In the genomic region with DNA sequence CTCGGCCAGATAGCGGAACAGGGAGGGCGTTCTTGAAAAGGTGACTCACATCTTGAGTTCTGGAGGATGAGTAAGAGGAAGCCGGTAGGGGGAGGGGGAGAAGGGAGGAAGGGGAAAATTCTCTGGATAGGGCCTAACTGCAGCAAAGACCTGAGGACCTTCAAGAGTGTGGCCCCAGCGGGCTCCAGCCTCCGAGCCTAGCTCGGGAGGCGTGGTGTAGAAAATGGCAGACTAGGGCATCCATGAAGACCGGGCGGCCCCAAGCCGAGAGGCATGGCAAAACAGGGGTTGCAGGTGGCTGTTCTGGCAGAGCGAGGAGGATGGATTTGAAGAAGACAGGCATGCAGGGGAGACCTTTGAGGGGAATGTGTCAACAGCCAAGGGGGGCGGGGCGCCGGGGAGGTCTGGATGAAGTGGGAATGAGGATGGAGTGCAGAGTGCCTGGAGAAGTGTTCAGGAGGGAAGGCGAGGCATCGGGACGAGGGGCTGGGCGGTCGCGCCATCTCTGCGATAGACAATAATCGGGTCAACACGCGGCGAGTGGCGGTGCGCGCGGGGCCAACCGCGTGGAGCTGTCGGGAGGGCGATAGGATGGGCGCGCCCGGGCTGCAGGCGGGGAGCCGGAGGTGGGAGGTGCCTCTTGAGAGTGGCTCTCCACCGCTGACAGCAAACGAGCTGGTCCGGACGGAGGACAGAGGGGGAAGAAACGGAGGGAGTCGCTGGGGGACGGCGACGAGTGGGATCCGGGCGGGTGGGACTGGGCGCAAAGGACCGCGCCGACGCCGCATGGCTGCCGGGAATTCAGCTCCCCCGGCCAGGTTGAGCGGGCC, we compare ENCODE assay signal across 9 cellular contexts. TPM values are rescaled to one million over a fixed set of nuclear protein-coding genes. Genes with fewer than 3 reads are reported as not detected.
A peak's percentile ranks its signal among the peaks of the same experiment; 100 is the strongest.
DNase-seq lines count a peak whose midpoint lies in the region; ATAC-seq lines count a peak whose summit lies in the region.
"Had no signal": no experiment of that assay in that cellular context is flagged by ENCODE, and none has a peak within 500 bp of the region (broad histone marks: within the 10 kb centered on the region; RNA-seq: fewer than 3 reads in every experiment).

No MANE protein-coding gene starts in this region.

- DNase-seq in GM03348 (ENCODE audit: low spot score) (peak; percentile 85), NCI-H2196 treated with DMSO at 0.1 percent for 48 hours (lab: John Stamatoyannopoulos, UW; ENCODE audit: unreplicated experiment) (peak; percentile 32), mesenchymal stem cell (peak; percentile 93)
- peak; percentile 74 for DNase-seq in activated CD4-positive, alpha-beta memory T cell treated with anti-CD3 and anti-CD28 coated beads, Interleukin-2, amount 10 ng/mL, durations not matched to agents 7 days and 5 days
- peak in 2 of 3 donors; percentile 18 to 21 for DNase-seq in effector memory CD4-positive, alpha-beta T cell
- peak; percentile 35 to 41 for DNase-seq in stimulated activated CD8-positive, alpha-beta memory T cell treated with anti-CD3 and anti-CD28 coated beads, Interleukin-2, amount 100 ng/mL, for 48 hours (ENCODE audit: low read depth in 2 of 2)

- ATAC-seq in GM19023 (IDR thresholded peaks at IDR 0.05; ENCODE audit: unreplicated experiment) = no peak
- ATAC-seq in GM18907 (IDR thresholded peaks at IDR 0.05; ENCODE audit: unreplicated experiment) = no peak

- peak overlapping the region; percentile 47 for H3K4me3 ChIP-seq in effector memory CD4-positive, alpha-beta T cell (ENCODE audit: insufficient read depth, low read depth, low read length, poor library complexity, severe bottlenecking)
- H3K4me3 ChIP-seq in mesenchymal stem cell (ENCODE audit: insufficient read depth in 1 of 2, low read depth in 1 of 2, low read length in 2 of 2) = peak overlapping the region; percentile 59 to 81
- H3K4me3 ChIP-seq: SK-N-MC had no signal

- peaks cover 15% of the 10 kb centered on the region for H3K27me3 ChIP-seq in effector memory CD4-positive, alpha-beta T cell (replicated peaks; ENCODE audit: control insufficient read depth, insufficient read depth, low read length, poor library complexity, severe bottlenecking)
- no peaks in the 10 kb centered on the region for H3K27me3 ChIP-seq in mesenchymal stem cell (ENCODE audit: control insufficient read depth in 1 of 2, insufficient read depth in 1 of 2, low read length in 2 of 2)

- peak overlapping the region; percentile 33 for H2BK5ac ChIP-seq in mesenchymal stem cell (ENCODE audit: low read depth, low read length, poor library complexity, severe bottlenecking)

- H3K4ac ChIP-seq in mesenchymal stem cell (ENCODE audit: low read depth in 1 of 2, low read length in 2 of 2) = peak overlapping the region; percentile 49 to 96

- H3K23ac ChIP-seq in mesenchymal stem cell (ENCODE audit: low read length in 2 of 2) = peak overlapping the region in 1 of 2 experiments; percentile 34

- WGBS in mesenchymal stem cell = under 1% methylated on average over 43 of the region's 59 CpGs

- peaks cover 35% of the 10 kb centered on the region for H3K4me1 Mint-ChIP-seq in activated CD4-positive, alpha-beta memory T cell treated with anti-CD3 and anti-CD28 coated beads, Interleukin-2, amount 10 ng/mL, durations not matched to agents 7 days and 5 days

- peak overlapping the region; percentile 91 to 95 for H3K18ac ChIP-seq in mesenchymal stem cell (ENCODE audit: low read depth in 1 of 2, low read length in 2 of 2)

- H3K9me3 Mint-ChIP-seq in activated CD4-positive, alpha-beta memory T cell treated with anti-CD3 and anti-CD28 coated beads, Interleukin-2, amount 10 ng/mL, durations not matched to agents 7 days and 5 days = no peaks in the 10 kb centered on the region

- H2BK15ac ChIP-seq in mesenchymal stem cell (ENCODE audit: low read depth, poor library complexity, severe bottlenecking) = peak overlapping the region; percentile 97

- peak overlapping the region; percentile 88 for H2BK120ac ChIP-seq in mesenchymal stem cell (ENCODE audit: low read depth, low read length)

- H3K36me3 Mint-ChIP-seq in activated CD4-positive, alpha-beta memory T cell treated with anti-CD3 and anti-CD28 coated beads, Interleukin-2, amount 10 ng/mL, durations not matched to agents 7 days and 5 days (ENCODE audit: low read depth) = no peaks in the 10 kb centered on the region

- H3K4me2 ChIP-seq in mesenchymal stem cell (ENCODE audit: low read length, poor library complexity, severe bottlenecking) = peak overlapping the region; percentile 84

- peak overlapping the region; percentile 51 to 90 for H2BK12ac ChIP-seq in mesenchymal stem cell (ENCODE audit: low read length in 2 of 2)

- peaks cover 22% of the 10 kb centered on the region for H3K4me1 ChIP-seq in effector memory CD4-positive, alpha-beta T cell (ENCODE audit: control insufficient read depth, insufficient read depth, low read length, poor library complexity, severe bottlenecking)
- peaks cover 20% of the 10 kb centered on the region for H3K4me1 ChIP-seq in mesenchymal stem cell (ENCODE audit: control insufficient read depth, insufficient read depth, low read depth, low read length)

- no peaks in the 10 kb centered on the region for H3K36me3 ChIP-seq in effector memory CD4-positive, alpha-beta T cell (ENCODE audit: control insufficient read depth, insufficient read depth, low read length)
- no peaks in the 10 kb centered on the region for H3K36me3 ChIP-seq in mesenchymal stem cell (ENCODE audit: control insufficient read depth in 1 of 2, insufficient read depth in 2 of 2, low read depth in 1 of 2, low read length in 2 of 2)

- H4K91ac ChIP-seq in mesenchymal stem cell (ENCODE audit: low read length) = peak overlapping the region; percentile 96

- H3K4me3 Mint-ChIP-seq in activated CD4-positive, alpha-beta memory T cell treated with anti-CD3 and anti-CD28 coated beads, Interleukin-2, amount 10 ng/mL, durations not matched to agents 7 days and 5 days = peak overlapping the region; percentile 86

- H2AFZ ChIP-seq in mesenchymal stem cell (ENCODE audit: low read depth, low read length) = peak overlapping the region; percentile 90

- H3K27ac Mint-ChIP-seq in activated CD4-positive, alpha-beta memory T cell treated with anti-CD3 and anti-CD28 coated beads, Interleukin-2, amount 10 ng/mL, durations not matched to agents 7 days and 5 days = peak overlapping the region; percentile 90

- peak overlapping the region; percentile 90 for H4K8ac ChIP-seq in mesenchymal stem cell (ENCODE audit: low read length)

- POLR2A ChIA-PET in activated CD4-positive, alpha-beta memory T cell treated with anti-CD3 and anti-CD28 coated beads, Interleukin-2, amount 10 ng/mL, durations not matched to agents 7 days and 5 days (lab: Charles Lee) = interaction anchor here (1.0 to 3.3 kb wide), 13 partner anchors 8 to 403 kb away, joined by 3 to 13 read pairs (median 5); a partner anchor contains a TSS

- no peaks in the 10 kb centered on the region for H3K79me1 ChIP-seq in mesenchymal stem cell (replicated peaks; ENCODE audit: low read length, poor library complexity, severe bottlenecking)

- peak overlapping the region; percentile 89 for H3K9ac ChIP-seq in mesenchymal stem cell (ENCODE audit: low read length)

- no peaks in the 10 kb centered on the region for H3K9me3 ChIP-seq in effector memory CD4-positive, alpha-beta T cell (ENCODE audit: control insufficient read depth, low read length)
- no peaks in the 10 kb centered on the region for H3K9me3 ChIP-seq in mesenchymal stem cell (ENCODE audit: control insufficient read depth, low read length)

- H3K27me3 Mint-ChIP-seq in activated CD4-positive, alpha-beta memory T cell treated with anti-CD3 and anti-CD28 coated beads, Interleukin-2, amount 10 ng/mL, durations not matched to agents 7 days and 5 days = peaks cover 17% of the 10 kb centered on the region

- peak overlapping the region in 1 of 2 experiments; percentile 89 for H3K14ac ChIP-seq in mesenchymal stem cell (ENCODE audit: low read length in 2 of 2)

- H3K27ac ChIP-seq in effector memory CD4-positive, alpha-beta T cell (ENCODE audit: insufficient read depth, low read length, poor library complexity, severe bottlenecking) = no peak overlapping the region
- H3K27ac ChIP-seq in mesenchymal stem cell (ENCODE audit: low read length, poor library complexity, severe bottlenecking) = peak overlapping the region; percentile 68
- H3K27ac ChIP-seq: SK-N-MC had no signal

- CTCF ChIA-PET in activated CD4-positive, alpha-beta memory T cell treated with anti-CD3 and anti-CD28 coated beads, Interleukin-2, amount 10 ng/mL, durations not matched to agents 7 days and 5 days (lab: Charles Lee) = interaction anchor here (0.8 to 8.3 kb wide), 14 partner anchors 28 to 320 kb away, joined by 3 to 263 read pairs (median 5); a partner anchor contains a TSS

- no peak overlapping the region for H2AK5ac ChIP-seq in mesenchymal stem cell (ENCODE audit: low read length, severe bottlenecking)

RNA-seq across cellular contexts. Expression of a gene that starts 40.0 kb away (rescaled TPM):
- not detected for total RNA-seq in activated CD4-positive, alpha-beta memory T cell treated with anti-CD3 and anti-CD28 coated beads, Interleukin-2, amount 10 ng/mL, durations not matched to agents 7 days and 5 days
- 223 TPM for polyA plus RNA-seq in mesenchymal stem cell (2013, experiment 1 of 2)
- polyA plus RNA-seq in mesenchymal stem cell (2013, experiment 2 of 2) = 217 TPM

Comparison
In these comparisons a context has a peak if more than half of its experiments do, and no peak if none do; other contexts are left out.
1. DNase-seq: peak in every context shown above with its lines; median percentile 93 in mesenchymal stem cell; 85 in GM03348; 74 in activated CD4-positive, alpha-beta memory T cell treated with anti-CD3 and anti-CD28 coated beads, Interleukin-2, amount 10 ng/mL, durations not matched to agents 7 days and 5 days; 38 in stimulated activated CD8-positive, alpha-beta memory T cell treated with anti-CD3 and anti-CD28 coated beads, Interleukin-2, amount 100 ng/mL, for 48 hours; 32 in NCI-H2196 treated with DMSO at 0.1 percent for 48 hours; 20 in effector memory CD4-positive, alpha-beta T cell.